In the genomic region with DNA sequence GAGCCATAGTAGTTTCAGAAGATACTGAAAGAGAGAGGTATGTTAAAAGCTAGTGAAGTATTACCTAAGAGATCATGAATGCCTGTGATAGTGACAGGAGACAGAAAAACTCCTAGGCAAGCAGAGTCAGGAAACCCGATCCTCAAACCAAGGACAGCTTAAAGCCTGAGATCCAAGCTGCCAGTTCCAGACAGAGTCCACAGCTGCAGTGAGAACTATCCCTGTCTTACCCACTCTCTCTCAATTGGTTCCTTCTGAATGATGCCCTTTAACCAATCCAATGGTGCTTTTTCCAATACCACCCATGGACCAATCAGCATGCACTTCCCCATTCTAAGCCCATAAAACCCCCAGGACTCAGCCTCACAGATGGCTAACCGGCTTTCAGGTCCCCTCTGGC, we compare ENCODE assay signal across 12 cellular contexts.
A peak's percentile ranks its signal among the peaks of the same experiment; 100 is the strongest.
DNase-seq lines count a peak whose midpoint lies in the region; ATAC-seq lines count a peak whose summit lies in the region.
"Had no signal": no experiment of that assay in that cellular context is flagged by ENCODE, and none has a peak within 500 bp of the region (broad histone marks: within the 10 kb centered on the region; RNA-seq: fewer than 3 reads in every experiment).

No MANE protein-coding gene starts in this region.

- no peaks in the 10 kb centered on the region for H3K27me3 ChIP-seq in adipocyte (replicated peaks; ENCODE audit: control insufficient read depth, insufficient read depth, low read length)

- H3K9me3 ChIP-seq in adipocyte (ENCODE audit: control insufficient read depth, low read length), result no peaks in the 10 kb centered on the region

- no peaks in the 10 kb centered on the region for H3K36me3 ChIP-seq in adipocyte (ENCODE audit: control insufficient read depth, insufficient read depth, low read length, severe bottlenecking)

- H3K9ac ChIP-seq in adipocyte (ENCODE audit: low read length), result no peak overlapping the region

- peak; percentile 2 for DNase-seq in ELF-1 (ENCODE audit: low read depth, low spot score)
- DNase-seq in KBM-7, result peak; percentile 1
- peak; percentile 29 for DNase-seq in adipocyte (ENCODE audit: low read depth)
- DNase-seq in myocyte (ENCODE audit: low read depth), result peak; percentile 41
- no peak for DNase-seq in stimulated activated CD4-positive, alpha-beta T cell treated with anti-CD3 and anti-CD28 coated beads, Interleukin-2, amount 100 ng/mL, for 48 hours
- no peak for DNase-seq in GF-D8 (lab: John Stamatoyannopoulos, UW)
- DNase-seq: EL, NCI-H1048, NCI-H1694, NCI-H748 treated with DMSO at 0.1 percent for 48 hours, SW 1271 had no signal

- H3K4me3 ChIP-seq in adipocyte (ENCODE audit: low read length), result no peak overlapping the region

- in situ Hi-C loops in KBM-7 (cut with MboI; ENCODE audit: low pct_unique_long_range_greater_than_20kb, low sequenced_read_pairs), result no loop called here

- ATAC-seq in GM18519 (IDR thresholded peaks at IDR 0.05; ENCODE audit: low FRiP score, unreplicated experiment), result no peak

- no peaks in the 10 kb centered on the region for H3K4me1 ChIP-seq in adipocyte (ENCODE audit: control insufficient read depth, insufficient read depth, low read length)

Comparison
In these comparisons a context has a peak if more than half of its experiments do, and no peak if none do; other contexts are left out.
1. DNase-seq: peak in ELF-1 (single experiment), KBM-7 (single experiment), adipocyte (single experiment) and myocyte (single experiment); none in stimulated activated CD4-positive, alpha-beta T cell treated with anti-CD3 and anti-CD28 coated beads, Interleukin-2, amount 100 ng/mL, for 48 hours (0 of 2) and GF-D8 (single experiment).